In genomic region chr14:20742132-20742531, GRCh38 we compare ENCODE assay signal across 1 cellular context.
TF ChIP-seq lines count a peak whose summit lies in the region.

No MANE protein-coding gene starts in this region.

TF ChIP-seq in GM23338, 12 proteins besides CTCF, POLR2A, EP300 and RAD21 (continued from another document):
- no peak for TF ChIP-seq ZNF462 (CRISPR knock-in tag; IDR thresholded peaks at IDR 0.05)
- TF ChIP-seq POLR2AphosphoS5 (IDR thresholded peaks at IDR 0.05; ENCODE audit: low read depth), result no peak
- no peak for TF ChIP-seq ZNF114 (CRISPR knock-in tag; IDR thresholded peaks at IDR 0.05)
- TF ChIP-seq STAT1 (IDR thresholded peaks at IDR 0.05; ENCODE audit: unreplicated experiment), result no peak
- TF ChIP-seq EZH2phosphoT487 (IDR thresholded peaks at IDR 0.05; ENCODE audit: unreplicated experiment), result no peak
- no peak for TF ChIP-seq CREB1 (CRISPR knock-in tag; IDR thresholded peaks at IDR 0.05; ENCODE audit: low read depth)
TF ChIP-seq in GM23338: peak in this region for 0.
